17 cellular contexts compared by ENCODE assay signal in genomic region chr11:64720640-64721358, GRCh38. TPM values are rescaled to one million over a fixed set of nuclear protein-coding genes. Genes with fewer than 3 reads are reported as not detected.
"Had no signal": no experiment of that assay in that cellular context is flagged by ENCODE, and none has a peak within 500 bp of the region (broad histone marks: within the 10 kb centered on the region; RNA-seq: fewer than 3 reads in every experiment).

No MANE protein-coding gene starts in this region.

- H3K4me3 Mint-ChIP-seq: activated CD8-positive, alpha-beta T cell treated with anti-CD3 and anti-CD28 coated beads, Interleukin-2, amount 10 ng/mL, durations not matched to agents 7 days and 5 days; central memory CD8-positive, alpha-beta T cell had no signal

- ATAC-seq: activated CD8-positive, alpha-beta T cell treated with anti-CD3 and anti-CD28 coated beads, Interleukin-2, amount 10 ng/mL, durations not matched to agents 7 days and 5 days; left colon; naive thymus-derived CD4-positive, alpha-beta T cell; stimulated activated naive CD8-positive, alpha-beta T cell treated with anti-CD3 and anti-CD28 coated beads, Interleukin-15, Interleukin-2, amounts not matched to agents 100 U/mL and 50 U/mL, for 24 hours had no signal

- H3K36me3 ChIP-seq: esophagus squamous epithelium, suprapubic skin, upper lobe of left lung had no signal

- H3K27ac ChIP-seq: esophagus squamous epithelium, suprapubic skin, upper lobe of left lung had no signal

- H3K4me3 ChIP-seq: esophagus squamous epithelium, lung, suprapubic skin, upper lobe of left lung had no signal

- H3K9me3 Mint-ChIP-seq: central memory CD8-positive, alpha-beta T cell; naive thymus-derived CD4-positive, alpha-beta T cell had no signal

- H3K36me3 Mint-ChIP-seq: naive thymus-derived CD4-positive, alpha-beta T cell had no signal

- H3K9me3 ChIP-seq: esophagus squamous epithelium, suprapubic skin, upper lobe of left lung had no signal

- FAIRE-seq: endometrium had no signal

- H3K27ac Mint-ChIP-seq: activated CD8-positive, alpha-beta T cell treated with anti-CD3 and anti-CD28 coated beads, Interleukin-2, amount 10 ng/mL, durations not matched to agents 7 days and 5 days had no signal

- DNase-seq: activated CD8-positive, alpha-beta memory T cell treated with anti-CD3 and anti-CD28 coated beads, Interleukin-2, amount 50 U/mL, for 48 hours; activated CD8-positive, alpha-beta T cell treated with anti-CD3 and anti-CD28 coated beads, Interleukin-2, amount 10 ng/mL, durations not matched to agents 7 days and 5 days; activated naive CD4-positive, alpha-beta T cell treated with Interleukin-2 at 50 U/mL for 16 hours; dermis blood vessel endothelial cell; esophagus squamous epithelium; foreskin fibroblast; left colon; naive thymus-derived CD4-positive, alpha-beta T cell; stimulated activated CD4-positive, alpha-beta T cell treated with anti-CD3 and anti-CD28 coated beads, Interleukin-4, amount 100 ng/mL, for 1 hour; stimulated activated CD8-positive, alpha-beta memory T cell treated with anti-CD3 and anti-CD28 coated beads, Interleukin-4, amount 100 ng/mL, for 48 hours; stimulated activated naive CD8-positive, alpha-beta T cell treated with anti-CD3 and anti-CD28 coated beads, Interleukin-15, Interleukin-2, amounts not matched to agents 100 U/mL and 50 U/mL, for 24 hours; T1000 had no signal

RNA-seq across cellular contexts. Expression of gene NRXN2, which starts 2.2 kb away (rescaled TPM):
- total RNA-seq: dermis blood vessel endothelial cell had no signal
- polyA plus RNA-seq: naive thymus-derived CD4-positive, alpha-beta T cell had no signal
